ENCODE assay signal across 20 cellular contexts in genomic region chr5:81203729-81204128, GRCh38. TPM values are rescaled to one million over a fixed set of nuclear protein-coding genes. Genes with fewer than 3 reads are reported as not detected.
A peak's percentile ranks its signal among the peaks of the same experiment; 100 is the strongest.
DNase-seq lines count a peak whose midpoint lies in the region; ATAC-seq lines count a peak whose summit lies in the region.
"Had no signal": no experiment of that assay in that cellular context is flagged by ENCODE, and none has a peak within 500 bp of the region (broad histone marks: within the 10 kb centered on the region; RNA-seq: fewer than 3 reads in every experiment).

No MANE protein-coding gene starts in this region.

- no peak for DNase-seq in activated CD4-positive, alpha-beta T cell treated with anti-CD3 and anti-CD28 coated beads for 36 hours
- DNase-seq in activated CD4-positive, alpha-beta T cell treated with anti-CD3 and anti-CD28 coated beads, Interleukin-2, amount 50 U/mL, for 1 hour: no peak
- DNase-seq in stimulated activated effector memory CD8-positive, alpha-beta T cell treated with anti-CD3 and anti-CD28 coated beads, Interleukin-12 subunit alpha, Interleukin-12 subunit beta, amount 100 ng/mL, for 72 hours (ENCODE audit: low spot score in 2 of 2): no peak
- no peak for DNase-seq in activated CD4-positive, alpha-beta memory T cell treated with anti-CD3 and anti-CD28 coated beads, Interleukin-2, amount 10 ng/mL, durations not matched to agents 7 days and 5 days
- no peak for DNase-seq in immature natural killer cell
- DNase-seq: ACHN; AML-193; BE2C; CD4-positive, alpha-beta T cell; CD8-positive, alpha-beta memory T cell; DMS 273 treated with DMSO at 0.1 percent for 48 hours; DMS79; EL; GDM1; GM23248; H7; HCEC 1CT had no signal

- ATAC-seq in activated CD4-positive, alpha-beta T cell treated with anti-CD3 and anti-CD28 coated beads for 36 hours: peak; percentile 19
- peak; percentile 65 for ATAC-seq in activated T-helper 17 cell treated with anti-CD3 and anti-CD28 coated beads, Interleukin-2, amount 50 U/mL, for 72 hours (replicated peaks)
- peak; percentile 48 for ATAC-seq in stimulated activated effector memory CD8-positive, alpha-beta T cell treated with anti-CD3 and anti-CD28 coated beads, Interleukin-12 subunit alpha, Interleukin-12 subunit beta, amount 100 ng/mL, for 72 hours
- ATAC-seq: GM12878 had no signal

- no peaks in the 10 kb centered on the region for H3K27me3 Mint-ChIP-seq in activated CD4-positive, alpha-beta T cell treated with anti-CD3 and anti-CD28 coated beads for 36 hours
- no peaks in the 10 kb centered on the region for H3K27me3 Mint-ChIP-seq in activated T-helper 17 cell treated with anti-CD3 and anti-CD28 coated beads, Interleukin-2, amount 50 U/mL, for 72 hours
- H3K27me3 Mint-ChIP-seq in activated CD4-positive, alpha-beta memory T cell treated with anti-CD3 and anti-CD28 coated beads, Interleukin-2, amount 10 ng/mL, durations not matched to agents 7 days and 5 days: no peaks in the 10 kb centered on the region
- peaks cover 0 to 2% (median 0%) of the 10 kb centered on the region in 3 donors for H3K27me3 Mint-ChIP-seq in immature natural killer cell (ENCODE audit: low read depth in 3 of 3)
- H3K27me3 Mint-ChIP-seq: CD4-positive, alpha-beta T cell; CD8-positive, alpha-beta memory T cell had no signal

- no peaks in the 10 kb centered on the region for H3K4me1 Mint-ChIP-seq in activated CD4-positive, alpha-beta T cell treated with anti-CD3 and anti-CD28 coated beads for 36 hours
- no peaks in the 10 kb centered on the region for H3K4me1 Mint-ChIP-seq in activated T-helper 17 cell treated with anti-CD3 and anti-CD28 coated beads, Interleukin-2, amount 50 U/mL, for 72 hours
- H3K4me1 Mint-ChIP-seq in stimulated activated effector memory CD8-positive, alpha-beta T cell treated with anti-CD3 and anti-CD28 coated beads, Interleukin-12 subunit alpha, Interleukin-12 subunit beta, amount 100 ng/mL, for 72 hours: no peaks in the 10 kb centered on the region
- H3K4me1 Mint-ChIP-seq in activated CD4-positive, alpha-beta memory T cell treated with anti-CD3 and anti-CD28 coated beads, Interleukin-2, amount 10 ng/mL, durations not matched to agents 7 days and 5 days: no peaks in the 10 kb centered on the region
- no peaks in the 10 kb centered on the region for H3K4me1 Mint-ChIP-seq in immature natural killer cell
- H3K4me1 Mint-ChIP-seq: CD14-positive monocyte; CD8-positive, alpha-beta memory T cell had no signal

- intact Hi-C loops in activated CD4-positive, alpha-beta T cell treated with anti-CD3 and anti-CD28 coated beads for 36 hours (cut with DNase I, micrococcal nuclease): no loop called here

- H3K9me3 Mint-ChIP-seq in activated CD4-positive, alpha-beta T cell treated with anti-CD3 and anti-CD28 coated beads for 36 hours (ENCODE audit: low read depth): no peaks in the 10 kb centered on the region
- H3K9me3 Mint-ChIP-seq in activated T-helper 17 cell treated with anti-CD3 and anti-CD28 coated beads, Interleukin-2, amount 50 U/mL, for 72 hours: no peaks in the 10 kb centered on the region
- H3K9me3 Mint-ChIP-seq in stimulated activated effector memory CD8-positive, alpha-beta T cell treated with anti-CD3 and anti-CD28 coated beads, Interleukin-12 subunit alpha, Interleukin-12 subunit beta, amount 100 ng/mL, for 72 hours: no peaks in the 10 kb centered on the region
- no peaks in the 10 kb centered on the region for H3K9me3 Mint-ChIP-seq in activated CD4-positive, alpha-beta memory T cell treated with anti-CD3 and anti-CD28 coated beads, Interleukin-2, amount 10 ng/mL, durations not matched to agents 7 days and 5 days
- H3K9me3 Mint-ChIP-seq in immature natural killer cell: no peaks in the 10 kb centered on the region
- H3K9me3 Mint-ChIP-seq: CD14-positive monocyte; CD4-positive, alpha-beta T cell; CD8-positive, alpha-beta memory T cell had no signal

- peaks cover 4% of the 10 kb centered on the region for H3K36me3 Mint-ChIP-seq in activated CD4-positive, alpha-beta T cell treated with anti-CD3 and anti-CD28 coated beads for 36 hours (ENCODE audit: low read depth)
- peaks cover 42% of the 10 kb centered on the region for H3K36me3 Mint-ChIP-seq in activated T-helper 17 cell treated with anti-CD3 and anti-CD28 coated beads, Interleukin-2, amount 50 U/mL, for 72 hours (ENCODE audit: low read depth)
- H3K36me3 Mint-ChIP-seq in stimulated activated effector memory CD8-positive, alpha-beta T cell treated with anti-CD3 and anti-CD28 coated beads, Interleukin-12 subunit alpha, Interleukin-12 subunit beta, amount 100 ng/mL, for 72 hours: peaks cover 24% of the 10 kb centered on the region
- no peaks in the 10 kb centered on the region for H3K36me3 Mint-ChIP-seq in activated CD4-positive, alpha-beta memory T cell treated with anti-CD3 and anti-CD28 coated beads, Interleukin-2, amount 10 ng/mL, durations not matched to agents 7 days and 5 days (ENCODE audit: low read depth)
- no peaks in the 10 kb centered on the region for H3K36me3 Mint-ChIP-seq in immature natural killer cell
- H3K36me3 Mint-ChIP-seq: CD14-positive monocyte had no signal

- CTCF ChIA-PET in activated CD4-positive, alpha-beta T cell treated with anti-CD3 and anti-CD28 coated beads for 36 hours (lab: Charles Lee): interaction anchor here (1.1 kb wide), 1 partner anchor 38 kb away, joined by 3 read pairs; no protein-coding TSS in a partner anchor
- CTCF ChIA-PET in activated CD4-positive, alpha-beta memory T cell treated with anti-CD3 and anti-CD28 coated beads, Interleukin-2, amount 10 ng/mL, durations not matched to agents 7 days and 5 days (lab: Charles Lee): interaction anchor here (0.8 to 4.0 kb wide), 3 partner anchors 10 to 15 kb away, joined by 3 to 22 read pairs (median 3); no protein-coding TSS in a partner anchor

- no peak overlapping the region for H3K4me3 Mint-ChIP-seq in activated CD4-positive, alpha-beta T cell treated with anti-CD3 and anti-CD28 coated beads for 36 hours
- no peak overlapping the region for H3K4me3 Mint-ChIP-seq in activated T-helper 17 cell treated with anti-CD3 and anti-CD28 coated beads, Interleukin-2, amount 50 U/mL, for 72 hours
- H3K4me3 Mint-ChIP-seq in stimulated activated effector memory CD8-positive, alpha-beta T cell treated with anti-CD3 and anti-CD28 coated beads, Interleukin-12 subunit alpha, Interleukin-12 subunit beta, amount 100 ng/mL, for 72 hours: no peak overlapping the region
- no peak overlapping the region for H3K4me3 Mint-ChIP-seq in activated CD4-positive, alpha-beta memory T cell treated with anti-CD3 and anti-CD28 coated beads, Interleukin-2, amount 10 ng/mL, durations not matched to agents 7 days and 5 days
- H3K4me3 Mint-ChIP-seq in immature natural killer cell: no peak overlapping the region
- H3K4me3 Mint-ChIP-seq: CD14-positive monocyte; CD4-positive, alpha-beta T cell; CD8-positive, alpha-beta memory T cell had no signal

- POLR2A ChIA-PET in activated CD4-positive, alpha-beta T cell treated with anti-CD3 and anti-CD28 coated beads for 36 hours (lab: Charles Lee): interaction anchor here (0.5 kb wide), 1 partner anchor 995 kb away, joined by 4 read pairs; no protein-coding TSS in a partner anchor
- POLR2A ChIA-PET in activated CD4-positive, alpha-beta memory T cell treated with anti-CD3 and anti-CD28 coated beads, Interleukin-2, amount 10 ng/mL, durations not matched to agents 7 days and 5 days (lab: Charles Lee): no interaction called here

- no peak overlapping the region for H3K27ac Mint-ChIP-seq in activated CD4-positive, alpha-beta T cell treated with anti-CD3 and anti-CD28 coated beads for 36 hours
- no peak overlapping the region for H3K27ac Mint-ChIP-seq in activated T-helper 17 cell treated with anti-CD3 and anti-CD28 coated beads, Interleukin-2, amount 50 U/mL, for 72 hours
- no peak overlapping the region for H3K27ac Mint-ChIP-seq in stimulated activated effector memory CD8-positive, alpha-beta T cell treated with anti-CD3 and anti-CD28 coated beads, Interleukin-12 subunit alpha, Interleukin-12 subunit beta, amount 100 ng/mL, for 72 hours
- H3K27ac Mint-ChIP-seq in activated CD4-positive, alpha-beta memory T cell treated with anti-CD3 and anti-CD28 coated beads, Interleukin-2, amount 10 ng/mL, durations not matched to agents 7 days and 5 days: no peak overlapping the region
- H3K27ac Mint-ChIP-seq in immature natural killer cell: no peak overlapping the region
- H3K27ac Mint-ChIP-seq: CD14-positive monocyte; CD4-positive, alpha-beta T cell had no signal

RNA-seq across cellular contexts. Expression of gene CKMT2, which starts 29.4 kb away (rescaled TPM):
- not detected for total RNA-seq in activated CD4-positive, alpha-beta T cell treated with anti-CD3 and anti-CD28 coated beads for 36 hours
- total RNA-seq in activated T-helper 17 cell treated with anti-CD3 and anti-CD28 coated beads, Interleukin-2, amount 50 U/mL, for 72 hours: not detected
- not detected for total RNA-seq in activated CD4-positive, alpha-beta memory T cell treated with anti-CD3 and anti-CD28 coated beads, Interleukin-2, amount 10 ng/mL, durations not matched to agents 7 days and 5 days
- under 1 TPM in 2 of 3 donors, not detected in 1; 0.36 to 0.99 TPM for polyA plus RNA-seq in immature natural killer cell
- total RNA-seq: CD8-positive, alpha-beta memory T cell; GM12878; GM23248 had no signal
- polyA plus RNA-seq: CD14-positive monocyte; CD8-positive, alpha-beta memory T cell; GM23248 had no signal
